9 cellular contexts compared by ENCODE assay signal in the genomic region with DNA sequence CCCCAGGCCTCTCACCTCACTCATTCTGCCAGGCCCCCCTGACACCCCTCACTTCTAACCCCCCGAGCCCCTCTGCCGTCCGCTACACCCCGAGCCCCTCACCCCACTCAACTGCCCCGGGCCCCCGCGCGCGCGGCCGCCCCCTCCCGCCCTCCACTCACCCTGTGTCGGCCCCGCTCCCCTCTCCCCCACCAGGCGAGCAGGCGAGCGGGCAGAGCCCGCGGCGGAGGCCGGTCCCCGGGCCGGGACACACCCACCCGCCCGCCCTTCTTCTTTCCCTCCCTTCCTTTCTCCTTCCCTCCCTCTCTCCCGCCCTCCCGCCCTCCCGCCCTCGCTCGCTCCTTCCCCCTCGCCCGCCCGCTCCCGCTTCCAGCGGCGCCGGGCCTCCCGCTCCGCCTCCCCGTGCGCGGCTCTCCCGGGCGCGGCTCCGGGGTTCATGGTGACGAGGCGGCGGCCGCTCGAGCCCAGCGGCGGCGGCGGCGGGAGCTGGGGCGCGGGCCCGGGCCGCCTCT. TPM values are rescaled to one million over a fixed set of nuclear protein-coding genes. Genes with fewer than 3 reads are reported as not detected.
DNase-seq lines count a peak whose midpoint lies in the region; ATAC-seq, FAIRE-seq and TF ChIP-seq lines count a peak whose summit lies in the region.
"Had no signal": no experiment of that assay in that cellular context is flagged by ENCODE, and none has a peak within 500 bp of the region (broad histone marks: within the 10 kb centered on the region; RNA-seq: fewer than 3 reads in every experiment).

A gene with protein sequence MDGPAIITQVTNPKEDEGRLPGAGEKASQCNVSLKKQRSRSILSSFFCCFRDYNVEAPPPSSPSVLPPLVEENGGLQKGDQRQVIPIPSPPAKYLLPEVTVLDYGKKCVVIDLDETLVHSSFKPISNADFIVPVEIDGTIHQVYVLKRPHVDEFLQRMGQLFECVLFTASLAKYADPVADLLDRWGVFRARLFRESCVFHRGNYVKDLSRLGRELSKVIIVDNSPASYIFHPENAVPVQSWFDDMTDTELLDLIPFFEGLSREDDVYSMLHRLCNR (plus strand): TSS at position 341 of the 512 bp plus-strand sequence. CDS start 320 bp downstream, outside the sequence.

- 2% methylated on average over 13 of the region's 60 CpGs for WGBS in smooth muscle cell (ENCODE audit: low lambda C conversion rate)

- peak; percentile 12 for DNase-seq in activated CD4-positive, alpha-beta T cell treated with anti-CD3 and anti-CD28 coated beads for 48 hours
- no peak for DNase-seq in activated CD4-positive, alpha-beta T cell treated with anti-CD3 and anti-CD28 coated beads, Interleukin-2, amount 50 U/mL, for 1 hour
- DNase-seq in RWPE2 (ENCODE audit: low spot score) (no peak), kidney (peak; percentile 87), smooth muscle cell (lab: John Stamatoyannopoulos, UW; ENCODE audit: unreplicated experiment) (peak; percentile 29), NCI-H1092 treated with DMSO at 0.1 percent for 48 hours (lab: John Stamatoyannopoulos, UW) (no peak)

- peaks cover 7% of the 10 kb centered on the region for H3F3A ChIP-seq in smooth muscle cell (ENCODE audit: low read depth)

- H3K36me3 ChIP-seq in RWPE2 (ENCODE audit: low read depth) (no peaks in the 10 kb centered on the region), kidney (ENCODE audit: control insufficient read depth in 1 of 2, insufficient read depth in 2 of 2, low read length in 2 of 2) (no peaks in the 10 kb centered on the region), smooth muscle cell (ENCODE audit: low read depth) (no peaks in the 10 kb centered on the region)

- H3K27me3 ChIP-seq in RWPE2 (ENCODE audit: insufficient read depth, poor library complexity, severe bottlenecking) (no peaks in the 10 kb centered on the region), smooth muscle cell (ENCODE audit: low read depth) (no peaks in the 10 kb centered on the region)

- peak within 1 kb of the TSS; percentile 74 to 96 for H3K9ac ChIP-seq in kidney (ENCODE audit: low read length in 2 of 2)
- H3K9ac ChIP-seq in smooth muscle cell (ENCODE audit: low read depth) = peak within 1 kb of the TSS; percentile 24

- H3K4me1 ChIP-seq in RWPE2 (ENCODE audit: insufficient read depth, poor library complexity, severe bottlenecking) = peaks cover 22% of the 10 kb centered on the region
- peaks cover 8 to 20% of the 10 kb centered on the region in 2 donors for H3K4me1 ChIP-seq in kidney (ENCODE audit: control insufficient read depth in 1 of 2, insufficient read depth in 1 of 2, low read depth in 1 of 2, low read length in 2 of 2)
- H3K4me1 ChIP-seq in smooth muscle cell (ENCODE audit: low read depth) = peaks cover 8% of the 10 kb centered on the region

- H3K4me2 ChIP-seq in smooth muscle cell = peak within 1 kb of the TSS; percentile 91

- intact Hi-C loops in kidney (cut with DNase I) = no loop called here

- no peak for TF ChIP-seq CTCF in RWPE2 (IDR thresholded peaks at IDR 0.05; ENCODE audit: poor library complexity, severe bottlenecking)
- no peak for TF ChIP-seq CTCF in kidney (IDR thresholded peaks at IDR 0.05; ENCODE audit: borderline replicate concordance, extremely low read depth, insufficient read depth)
- TF ChIP-seq CTCF in smooth muscle cell (IDR thresholded peaks at IDR 0.05; ENCODE audit: borderline replicate concordance, insufficient read depth, poor library complexity, severe bottlenecking) = no peak

- peaks cover 35% of the 10 kb centered on the region for H4K20me1 ChIP-seq in smooth muscle cell (ENCODE audit: low read depth)

- ATAC-seq in RWPE2 (ENCODE audit: low read depth) (no peak), GM19023 (IDR thresholded peaks at IDR 0.05; ENCODE audit: unreplicated experiment) (no peak)

- FAIRE-seq in kidney (lab: Jason Lieb, UNC) = no peak
- FAIRE-seq: islet of Langerhans had no signal

- no peaks in the 10 kb centered on the region for H3K9me3 ChIP-seq in RWPE2 (ENCODE audit: severe bottlenecking)
- no peaks in the 10 kb centered on the region for H3K9me3 ChIP-seq in kidney (ENCODE audit: control insufficient read depth in 1 of 2, low read length in 2 of 2)
- H3K9me3 ChIP-seq in smooth muscle cell (replicated peaks; ENCODE audit: low read depth) = no peaks in the 10 kb centered on the region

- H3K4me3 ChIP-seq in RWPE2 (ENCODE audit: severe bottlenecking) = peak within 1 kb of the TSS; percentile 73
- H3K4me3 ChIP-seq in kidney (ENCODE audit: low read length in 2 of 2) = peak within 1 kb of the TSS; percentile 76 to 100
- peak within 1 kb of the TSS; percentile 80 for H3K4me3 ChIP-seq in smooth muscle cell

- H3K79me2 ChIP-seq in smooth muscle cell (ENCODE audit: low read depth) = peaks cover 40% of the 10 kb centered on the region

- H3K27ac ChIP-seq in RWPE2 (ENCODE audit: poor library complexity, severe bottlenecking) (peak within 1 kb of the TSS; percentile 79), cingulate gyrus (ENCODE audit: low read depth, low read length) (peak within 1 kb of the TSS; percentile 92), kidney (ENCODE audit: low read depth in 2 of 2, low read length in 2 of 2) (peak within 1 kb of the TSS; percentile 90 to 92), smooth muscle cell (ENCODE audit: low read depth) (peak within 1 kb of the TSS; percentile 46)

- peak within 1 kb of the TSS; percentile 67 for H2AFZ ChIP-seq in smooth muscle cell (ENCODE audit: low read depth)

RNA-seq across cellular contexts. Expression of the gene that starts here (rescaled TPM):
- total RNA-seq in kidney = 78.3 TPM
- polyA plus RNA-seq in kidney (ENCODE audit: insufficient read depth, low read depth, low replicate concordance) = 55.9 TPM
- total RNA-seq in smooth muscle cell = 26.8 and 34.3 TPM in 2 replicates
- 31.3 and 35.7 TPM in 2 replicates for polyA plus RNA-seq in smooth muscle cell

Comparison
In these comparisons a context has a peak if more than half of its experiments do, and no peak if none do; other contexts are left out.
1. DNase-seq: peak in activated CD4-positive, alpha-beta T cell treated with anti-CD3 and anti-CD28 coated beads for 48 hours (single experiment), kidney (single experiment) and smooth muscle cell (single experiment); none in activated CD4-positive, alpha-beta T cell treated with anti-CD3 and anti-CD28 coated beads, Interleukin-2, amount 50 U/mL, for 1 hour (single experiment), RWPE2 (single experiment) and NCI-H1092 treated with DMSO at 0.1 percent for 48 hours (single experiment).
2. Peak in every context shown above with its lines, with median percentiles within 50 percentile points of each other: H3K27ac ChIP-seq and H3K4me3 ChIP-seq.